In genomic region chr12:120091371-120092090, GRCh38 we compare ENCODE assay signal across 10 cellular contexts. TPM values are rescaled to one million over a fixed set of nuclear protein-coding genes. Genes with fewer than 3 reads are reported as not detected.
DNase-seq lines count a peak whose midpoint lies in the region; ATAC-seq and TF ChIP-seq lines count a peak whose summit lies in the region.
"Had no signal": no experiment of that assay in that cellular context is flagged by ENCODE, and none has a peak within 500 bp of the region (broad histone marks: within the 10 kb centered on the region; RNA-seq: fewer than 3 reads in every experiment).

No MANE protein-coding gene starts in this region.

- peaks cover 5 to 22% (median 16%) of the 10 kb centered on the region in 4 donors for H3K4me1 Mint-ChIP-seq in CD4-positive, alpha-beta memory T cell
- peaks cover 15% of the 10 kb centered on the region for H3K4me1 Mint-ChIP-seq in activated CD8-positive, alpha-beta T cell treated with anti-CD3 and anti-CD28 coated beads for 36 hours (ENCODE audit: low read depth)
- H3K4me1 Mint-ChIP-seq in glutamatergic neuron (ENCODE audit: low read depth, unreplicated experiment) = peaks cover 16% of the 10 kb centered on the region

- H3K27ac Mint-ChIP-seq in CD4-positive, alpha-beta memory T cell = peak overlapping the region in 6 of 7 donors; percentile 38 to 84 (median 64)
- H3K27ac Mint-ChIP-seq in activated CD8-positive, alpha-beta T cell treated with anti-CD3 and anti-CD28 coated beads for 36 hours = peak overlapping the region; percentile 43
- no peak overlapping the region for H3K27ac Mint-ChIP-seq in glutamatergic neuron (ENCODE audit: unreplicated experiment)

- CTCF ChIA-PET in CD4-positive, alpha-beta memory T cell (lab: Charles Lee; ENCODE audit: partially characterized antibody) = no interaction called here
- CTCF ChIA-PET in activated CD8-positive, alpha-beta T cell treated with anti-CD3 and anti-CD28 coated beads for 36 hours (lab: Charles Lee) = no interaction called here

- H3K9me3 Mint-ChIP-seq in CD4-positive, alpha-beta memory T cell = peaks cover 0 to 2% (median 0%) of the 10 kb centered on the region in 8 donors
- H3K9me3 Mint-ChIP-seq in activated CD8-positive, alpha-beta T cell treated with anti-CD3 and anti-CD28 coated beads for 36 hours = no peaks in the 10 kb centered on the region
- peaks cover 18% of the 10 kb centered on the region for H3K9me3 Mint-ChIP-seq in glutamatergic neuron (ENCODE audit: unreplicated experiment)

- intact Hi-C loops in CD4-positive, alpha-beta memory T cell (cut with micrococcal nuclease) = no loop called here
- intact Hi-C loops in activated CD8-positive, alpha-beta T cell treated with anti-CD3 and anti-CD28 coated beads for 36 hours (cut with micrococcal nuclease) = no loop called here

- H3K27ac ChIP-seq in 22Rv1 = peak overlapping the region; percentile 44
- H3K27ac ChIP-seq in CD4-positive, alpha-beta memory T cell (ENCODE audit: low read depth, low read length) = no peak overlapping the region
- H3K27ac ChIP-seq: BLaER1 treated with 17β-estradiol and CSF1 and Interleukin-3, amounts not matched to agents 10 nM and 100 nM had no signal

- no peak for DNase-seq in CD4-positive, alpha-beta memory T cell
- DNase-seq in activated CD8-positive, alpha-beta T cell treated with anti-CD3 and anti-CD28 coated beads for 36 hours = no peak
- DNase-seq in glutamatergic neuron = no peak
- no peak for DNase-seq in pons (ENCODE audit: low spot score)
- no peak for DNase-seq in DMS53 (lab: John Stamatoyannopoulos, UW)
- DNase-seq: KBM-7, NCI-H446 had no signal

- peaks cover 14 to 48% of the 10 kb centered on the region in 2 donors for H3K36me3 Mint-ChIP-seq in CD4-positive, alpha-beta memory T cell
- peaks cover 41% of the 10 kb centered on the region for H3K36me3 Mint-ChIP-seq in activated CD8-positive, alpha-beta T cell treated with anti-CD3 and anti-CD28 coated beads for 36 hours (ENCODE audit: low read depth)
- H3K36me3 Mint-ChIP-seq in glutamatergic neuron (ENCODE audit: unreplicated experiment) = peaks cover 7% of the 10 kb centered on the region

- H3K4me3 ChIP-seq in CD4-positive, alpha-beta memory T cell (ENCODE audit: low read length in 2 of 2) = no peak overlapping the region
- H3K4me3 ChIP-seq: BLaER1 treated with 17β-estradiol and CSF1 and Interleukin-3, amounts not matched to agents 10 nM and 100 nM had no signal

- ATAC-seq in activated CD8-positive, alpha-beta T cell treated with anti-CD3 and anti-CD28 coated beads for 36 hours = no peak
- no peak for ATAC-seq in HG03159 (IDR thresholded peaks at IDR 0.05; ENCODE audit: unreplicated experiment)

- H3K4me1 ChIP-seq in CD4-positive, alpha-beta memory T cell (ENCODE audit: insufficient read depth, low read length) = peaks cover 11% of the 10 kb centered on the region

- POLR2A ChIA-PET in CD4-positive, alpha-beta memory T cell (lab: Charles Lee; ENCODE audit: partially characterized antibody) = no interaction called here
- POLR2A ChIA-PET in activated CD8-positive, alpha-beta T cell treated with anti-CD3 and anti-CD28 coated beads for 36 hours (lab: Charles Lee) = interaction anchor here (1.0 to 1.4 kb wide), 5 partner anchors 13 to 102 kb away, joined by 3 to 5 read pairs (median 4); no protein-coding TSS in a partner anchor

- no peaks in the 10 kb centered on the region for H3K27me3 Mint-ChIP-seq in CD4-positive, alpha-beta memory T cell
- no peaks in the 10 kb centered on the region for H3K27me3 Mint-ChIP-seq in activated CD8-positive, alpha-beta T cell treated with anti-CD3 and anti-CD28 coated beads for 36 hours
- peaks cover 14% of the 10 kb centered on the region for H3K27me3 Mint-ChIP-seq in glutamatergic neuron (ENCODE audit: unreplicated experiment)

- no peaks in the 10 kb centered on the region for H3K9me3 ChIP-seq in CD4-positive, alpha-beta memory T cell (ENCODE audit: control insufficient read depth in 1 of 2, low read length in 2 of 2)
- H3K9me3 ChIP-seq: BLaER1 treated with 17β-estradiol and CSF1 and Interleukin-3, amounts not matched to agents 10 nM and 100 nM had no signal

- no peaks in the 10 kb centered on the region for H3K27me3 ChIP-seq in CD4-positive, alpha-beta memory T cell (ENCODE audit: insufficient read depth, low read length)
- H3K27me3 ChIP-seq: BLaER1 treated with 17β-estradiol and CSF1 and Interleukin-3, amounts not matched to agents 10 nM and 100 nM had no signal

- no peak overlapping the region for H3K4me3 Mint-ChIP-seq in CD4-positive, alpha-beta memory T cell
- H3K4me3 Mint-ChIP-seq in activated CD8-positive, alpha-beta T cell treated with anti-CD3 and anti-CD28 coated beads for 36 hours = no peak overlapping the region
- H3K4me3 Mint-ChIP-seq in glutamatergic neuron (ENCODE audit: unreplicated experiment) = peak overlapping the region; percentile 34

- peaks cover 20% of the 10 kb centered on the region for H3K36me3 ChIP-seq in CD4-positive, alpha-beta memory T cell (ENCODE audit: insufficient read depth, low read length)

- TF ChIP-seq CTCF in 22Rv1 (IDR thresholded peaks at IDR 0.05) (no peak), glutamatergic neuron (IDR thresholded peaks at IDR 0.05; ENCODE audit: partially characterized antibody, unreplicated experiment) (no peak)
- no peak for TF ChIP-seq CTCF in activated CD8-positive, alpha-beta T cell treated with anti-CD3 and anti-CD28 coated beads for 36 hours (IDR thresholded peaks at IDR 0.05)

RNA-seq across cellular contexts. Expression of gene RAB35, which starts 25.0 kb away (rescaled TPM):
- total RNA-seq in CD4-positive, alpha-beta memory T cell = 10 to 100 TPM; 66.2 to 71.3 TPM
- 10 to 100 TPM; 12.4 to 24.7 TPM for polyA plus RNA-seq in CD4-positive, alpha-beta memory T cell
- total RNA-seq in activated CD8-positive, alpha-beta T cell treated with anti-CD3 and anti-CD28 coated beads for 36 hours = 10 to 100 TPM; 38.2 to 41.5 TPM
- 57.2 TPM for total RNA-seq in glutamatergic neuron (ENCODE audit: unreplicated experiment)
